ENCODE assay signal across 1 cellular context in genomic region chr12:123150273-123150803, GRCh38.
TF ChIP-seq lines count a peak whose summit lies in the region.

No MANE protein-coding gene starts in this region.

TF ChIP-seq in HEK293, 187 proteins besides CTCF, POLR2A, EP300 and RAD21 (continued from another document and continues in another):
- TF ChIP-seq, protein P1, sequence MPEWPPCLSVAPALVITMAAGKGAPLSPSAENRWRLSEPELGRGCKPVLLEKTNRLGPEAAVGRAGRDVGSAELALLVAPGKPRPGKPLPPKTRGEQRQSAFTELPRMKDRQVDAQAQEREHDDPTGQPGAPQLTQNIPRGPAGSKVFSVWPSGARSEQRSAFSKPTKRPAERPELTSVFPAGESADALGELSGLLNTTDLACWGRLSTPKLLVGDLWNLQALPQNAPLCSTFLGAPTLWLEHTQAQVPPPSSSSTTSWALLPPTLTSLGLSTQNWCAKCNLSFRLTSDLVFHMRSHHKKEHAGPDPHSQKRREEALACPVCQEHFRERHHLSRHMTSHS (tag by site-specific recombination; IDR thresholded peaks at IDR 0.05): no peak
- no peak for TF ChIP-seq ZNF544 (tag by site-specific recombination; IDR thresholded peaks at IDR 0.05)
- TF ChIP-seq ZNF19 (tag by site-specific recombination; IDR thresholded peaks at IDR 0.05; ENCODE audit: low read depth): no peak
- TF ChIP-seq, protein P2, sequence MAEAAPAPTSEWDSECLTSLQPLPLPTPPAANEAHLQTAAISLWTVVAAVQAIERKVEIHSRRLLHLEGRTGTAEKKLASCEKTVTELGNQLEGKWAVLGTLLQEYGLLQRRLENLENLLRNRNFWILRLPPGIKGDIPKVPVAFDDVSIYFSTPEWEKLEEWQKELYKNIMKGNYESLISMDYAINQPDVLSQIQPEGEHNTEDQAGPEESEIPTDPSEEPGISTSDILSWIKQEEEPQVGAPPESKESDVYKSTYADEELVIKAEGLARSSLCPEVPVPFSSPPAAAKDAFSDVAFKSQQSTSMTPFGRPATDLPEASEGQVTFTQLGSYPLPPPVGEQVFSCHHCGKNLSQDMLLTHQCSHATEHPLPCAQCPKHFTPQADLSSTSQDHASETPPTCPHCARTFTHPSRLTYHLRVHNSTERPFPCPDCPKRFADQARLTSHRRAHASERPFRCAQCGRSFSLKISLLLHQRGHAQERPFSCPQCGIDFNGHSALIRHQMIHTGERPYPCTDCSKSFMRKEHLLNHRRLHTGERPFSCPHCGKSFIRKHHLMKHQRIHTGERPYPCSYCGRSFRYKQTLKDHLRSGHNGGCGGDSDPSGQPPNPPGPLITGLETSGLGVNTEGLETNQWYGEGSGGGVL (tag by site-specific recombination; IDR thresholded peaks at IDR 0.05): no peak
- no peak for TF ChIP-seq ZNF26 (tag by site-specific recombination; IDR thresholded peaks at IDR 0.05)
- TF ChIP-seq SP3 (tag by site-specific recombination; IDR thresholded peaks at IDR 0.05): peak; percentile 46; the same call in 1 of the 2 replicates
- no peak for TF ChIP-seq GLI2 (tag by site-specific recombination; IDR thresholded peaks at IDR 0.05; ENCODE audit: borderline replicate concordance, low read depth)
- 0 out of 2 replicates have a peak, but pooled peaks have one; percentile 0 for TF ChIP-seq ZNF677 (tag by site-specific recombination; IDR thresholded peaks at IDR 0.05)
- TF ChIP-seq SALL2 (tag by site-specific recombination; IDR thresholded peaks at IDR 0.05; ENCODE audit: borderline replicate concordance): no peak
- peak; percentile 78 for TF ChIP-seq ZNF335 (tag by site-specific recombination; conservative IDR thresholded peaks at IDR 0.05)
- no peak for TF ChIP-seq ZNF404 (tag by site-specific recombination; IDR thresholded peaks at IDR 0.05)
- TF ChIP-seq ZNF18 (tag by site-specific recombination; IDR thresholded peaks at IDR 0.05): no peak
- TF ChIP-seq ZNF555 (tag by site-specific recombination; conservative IDR thresholded peaks at IDR 0.05): no peak
- TF ChIP-seq PRDM1 (tag by site-specific recombination; IDR thresholded peaks at IDR 0.05): no peak
- no peak for TF ChIP-seq ZNF747 (tag by site-specific recombination; IDR thresholded peaks at IDR 0.05)
- no peak for TF ChIP-seq ZNF248 (tag by site-specific recombination; IDR thresholded peaks at IDR 0.05)
- no peak for TF ChIP-seq ZNF843 (tag by site-specific recombination; IDR thresholded peaks at IDR 0.05)
- no peak for TF ChIP-seq TRIM28 (IDR thresholded peaks at IDR 0.05; ENCODE audit: borderline replicate concordance, low read length)
- no peak for TF ChIP-seq WT1 (tag by site-specific recombination; IDR thresholded peaks at IDR 0.05)
- no peak for TF ChIP-seq KLF9 (tag by site-specific recombination; IDR thresholded peaks at IDR 0.05; ENCODE audit: low read depth)
- TF ChIP-seq ZBTB26 (tag by site-specific recombination; optimal IDR thresholded peaks at IDR 0.05): peak; percentile 43
- TF ChIP-seq ZXDB (tag by site-specific recombination; IDR thresholded peaks at IDR 0.05): 0 out of 2 replicates have a peak, but pooled peaks have one; percentile 17
- TF ChIP-seq YY1 (tag by site-specific recombination; IDR thresholded peaks at IDR 0.05): no peak
- TF ChIP-seq KLF8 (tag by site-specific recombination; IDR thresholded peaks at IDR 0.05): peak; percentile 34; the same call in 1 of the 2 replicates
- TF ChIP-seq ZNF585B (tag by site-specific recombination; IDR thresholded peaks at IDR 0.05): no peak
- TF ChIP-seq ZNF660 (tag by site-specific recombination; IDR thresholded peaks at IDR 0.05): no peak
- TF ChIP-seq, protein P3, sequence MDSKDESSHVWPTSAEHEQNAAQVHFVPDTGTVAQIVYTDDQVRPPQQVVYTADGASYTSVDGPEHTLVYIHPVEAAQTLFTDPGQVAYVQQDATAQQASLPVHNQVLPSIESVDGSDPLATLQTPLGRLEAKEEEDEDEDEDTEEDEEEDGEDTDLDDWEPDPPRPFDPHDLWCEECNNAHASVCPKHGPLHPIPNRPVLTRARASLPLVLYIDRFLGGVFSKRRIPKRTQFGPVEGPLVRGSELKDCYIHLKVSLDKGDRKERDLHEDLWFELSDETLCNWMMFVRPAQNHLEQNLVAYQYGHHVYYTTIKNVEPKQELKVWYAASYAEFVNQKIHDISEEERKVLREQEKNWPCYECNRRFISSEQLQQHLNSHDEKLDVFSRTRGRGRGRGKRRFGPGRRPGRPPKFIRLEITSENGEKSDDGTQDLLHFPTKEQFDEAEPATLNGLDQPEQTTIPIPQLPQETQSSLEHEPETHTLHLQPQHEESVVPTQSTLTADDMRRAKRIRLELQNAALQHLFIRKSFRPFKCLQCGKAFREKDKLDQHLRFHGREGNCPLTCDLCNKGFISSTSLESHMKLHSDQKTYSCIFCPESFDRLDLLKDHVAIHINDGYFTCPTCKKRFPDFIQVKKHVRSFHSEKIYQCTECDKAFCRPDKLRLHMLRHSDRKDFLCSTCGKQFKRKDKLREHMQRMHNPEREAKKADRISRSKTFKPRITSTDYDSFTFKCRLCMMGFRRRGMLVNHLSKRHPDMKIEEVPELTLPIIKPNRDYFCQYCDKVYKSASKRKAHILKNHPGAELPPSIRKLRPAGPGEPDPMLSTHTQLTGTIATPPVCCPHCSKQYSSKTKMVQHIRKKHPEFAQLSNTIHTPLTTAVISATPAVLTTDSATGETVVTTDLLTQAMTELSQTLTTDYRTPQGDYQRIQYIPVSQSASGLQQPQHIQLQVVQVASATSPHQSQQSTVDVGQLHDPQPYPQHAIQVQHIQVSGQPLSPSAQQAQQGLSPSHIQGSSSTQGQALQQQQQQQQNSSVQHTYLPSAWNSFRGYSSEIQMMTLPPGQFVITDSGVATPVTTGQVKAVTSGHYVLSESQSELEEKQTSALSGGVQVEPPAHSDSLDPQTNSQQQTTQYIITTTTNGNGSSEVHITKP (tag by site-specific recombination; IDR thresholded peaks at IDR 0.05): 0 out of 2 replicates have a peak, but pooled peaks have one; percentile 30
- TF ChIP-seq ZBTB10 (tag by site-specific recombination; IDR thresholded peaks at IDR 0.05): no peak; the same call in 1 of the 2 replicates
- TF ChIP-seq, protein P4, sequence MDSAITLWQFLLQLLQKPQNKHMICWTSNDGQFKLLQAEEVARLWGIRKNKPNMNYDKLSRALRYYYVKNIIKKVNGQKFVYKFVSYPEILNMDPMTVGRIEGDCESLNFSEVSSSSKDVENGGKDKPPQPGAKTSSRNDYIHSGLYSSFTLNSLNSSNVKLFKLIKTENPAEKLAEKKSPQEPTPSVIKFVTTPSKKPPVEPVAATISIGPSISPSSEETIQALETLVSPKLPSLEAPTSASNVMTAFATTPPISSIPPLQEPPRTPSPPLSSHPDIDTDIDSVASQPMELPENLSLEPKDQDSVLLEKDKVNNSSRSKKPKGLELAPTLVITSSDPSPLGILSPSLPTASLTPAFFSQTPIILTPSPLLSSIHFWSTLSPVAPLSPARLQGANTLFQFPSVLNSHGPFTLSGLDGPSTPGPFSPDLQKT (IDR thresholded peaks at IDR 0.05; ENCODE audit: borderline replicate concordance, low read depth, low read length): no peak
- TF ChIP-seq ZFP37 (tag by site-specific recombination; IDR thresholded peaks at IDR 0.05): no peak
- TF ChIP-seq ZNF701 (tag by site-specific recombination; IDR thresholded peaks at IDR 0.05): no peak
- no peak for TF ChIP-seq KLF16 (tag by site-specific recombination; IDR thresholded peaks at IDR 0.05)
- no peak for TF ChIP-seq ZFP3 (tag by site-specific recombination; IDR thresholded peaks at IDR 0.05; ENCODE audit: low read depth)
- no peak for TF ChIP-seq ZNF596 (tag by site-specific recombination; IDR thresholded peaks at IDR 0.05)
- TF ChIP-seq ZBTB44 (tag by site-specific recombination; IDR thresholded peaks at IDR 0.05): no peak
- TF ChIP-seq ZNF626 (tag by site-specific recombination; IDR thresholded peaks at IDR 0.05): no peak
- TF ChIP-seq ZSCAN4 (tag by site-specific recombination; IDR thresholded peaks at IDR 0.05): no peak
- no peak for TF ChIP-seq BCL11A (tag by site-specific recombination; IDR thresholded peaks at IDR 0.05; ENCODE audit: low read depth)
- no peak for TF ChIP-seq ZBTB7A (tag by site-specific recombination; IDR thresholded peaks at IDR 0.05; ENCODE audit: low read depth)
- TF ChIP-seq, protein P5, sequence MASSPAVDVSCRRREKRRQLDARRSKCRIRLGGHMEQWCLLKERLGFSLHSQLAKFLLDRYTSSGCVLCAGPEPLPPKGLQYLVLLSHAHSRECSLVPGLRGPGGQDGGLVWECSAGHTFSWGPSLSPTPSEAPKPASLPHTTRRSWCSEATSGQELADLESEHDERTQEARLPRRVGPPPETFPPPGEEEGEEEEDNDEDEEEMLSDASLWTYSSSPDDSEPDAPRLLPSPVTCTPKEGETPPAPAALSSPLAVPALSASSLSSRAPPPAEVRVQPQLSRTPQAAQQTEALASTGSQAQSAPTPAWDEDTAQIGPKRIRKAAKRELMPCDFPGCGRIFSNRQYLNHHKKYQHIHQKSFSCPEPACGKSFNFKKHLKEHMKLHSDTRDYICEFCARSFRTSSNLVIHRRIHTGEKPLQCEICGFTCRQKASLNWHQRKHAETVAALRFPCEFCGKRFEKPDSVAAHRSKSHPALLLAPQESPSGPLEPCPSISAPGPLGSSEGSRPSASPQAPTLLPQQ (tag by site-specific recombination; IDR thresholded peaks at IDR 0.05): 0 out of 2 replicates have a peak, but pooled peaks have one; percentile 39
- no peak for TF ChIP-seq ZNF571 (tag by site-specific recombination; IDR thresholded peaks at IDR 0.05)
- TF ChIP-seq SP2 (tag by site-specific recombination; IDR thresholded peaks at IDR 0.05): peak; percentile 54
- no peak for TF ChIP-seq ZNF514 (tag by site-specific recombination; IDR thresholded peaks at IDR 0.05)
- TF ChIP-seq ZIC2 (tag by site-specific recombination; IDR thresholded peaks at IDR 0.05): no peak
